ENCODE assay signal across 22 cellular contexts in genomic region chr5:135683227-135683626, GRCh38.
"Had no signal": no experiment of that assay in that cellular context is flagged by ENCODE, and none has a peak within 500 bp of the region (broad histone marks: within the 10 kb centered on the region; RNA-seq: fewer than 3 reads in every experiment).

No MANE protein-coding gene starts in this region.

- H3K4me2 ChIP-seq: SK-N-SH had no signal

- H3K9ac ChIP-seq: SK-N-SH had no signal

- DNase-seq: Karpas-422, KG1, MG63, NCI-H1092, NCI-H1105 treated with DMSO at 0.1 percent for 48 hours, NCI-H1417 treated with DMSO at 0.1 percent for 48 hours, NCI-H146, NCI-H1694 treated with DMSO at 0.1 percent for 48 hours, NCI-H2029, NCI-H2081 treated with DMSO at 0.1 percent for 48 hours, NCI-H2171, NCI-H226, NCI-H446, NCI-H510A, NCI-H524 treated with DMSO at 0.1 percent for 48 hours, NCI-H69, NCI-H774, RPMI8226, SHP77, SK-N-SH, SW 1271 had no signal

- H3K9me3 ChIP-seq: MG63, SK-N-SH had no signal

- FAIRE-seq: RCC 7860 had no signal

- H3K4me3 ChIP-seq: MG63 had no signal

- H3K36me3 ChIP-seq: MG63 had no signal
